9 cellular contexts compared by ENCODE assay signal in the genomic region with DNA sequence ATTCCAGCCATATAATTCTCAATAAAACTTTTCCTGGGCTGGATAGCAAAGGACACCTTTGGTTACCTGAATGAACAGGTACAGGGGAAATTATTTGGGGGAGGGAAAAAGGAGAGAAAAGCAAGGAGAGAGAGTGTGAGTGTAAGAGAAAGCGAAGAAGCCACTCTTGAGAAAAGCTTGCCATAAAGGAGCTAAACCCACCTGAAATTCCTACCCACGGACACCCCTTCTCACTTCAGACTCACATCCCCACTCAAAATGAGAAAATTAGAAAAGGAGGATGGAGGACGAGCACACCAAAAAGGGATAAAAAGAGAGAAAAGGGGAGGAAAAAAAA. TPM values are rescaled to one million over a fixed set of nuclear protein-coding genes. Genes with fewer than 3 reads are reported as not detected.
DNase-seq lines count a peak whose midpoint lies in the region; ATAC-seq, FAIRE-seq and TF ChIP-seq lines count a peak whose summit lies in the region.
"Had no signal": no experiment of that assay in that cellular context is flagged by ENCODE, and none has a peak within 500 bp of the region (broad histone marks: within the 10 kb centered on the region; RNA-seq: fewer than 3 reads in every experiment).

No MANE protein-coding gene starts in this region.

- H2BK5ac ChIP-seq in IMR-90 (ENCODE audit: low read depth, low read length, poor library complexity, severe bottlenecking): peak overlapping the region; percentile 36

- FAIRE-seq in urothelium cell line (lab: Jason Lieb, UNC): no peak

- peak overlapping the region; percentile 59 for H4K5ac ChIP-seq in IMR-90 (ENCODE audit: low read depth, low read length)

- peak overlapping the region; percentile 79 for H3K18ac ChIP-seq in IMR-90 (ENCODE audit: low read depth, low read length)

- peak overlapping the region; percentile 72 for H2AK9ac ChIP-seq in IMR-90 (replicated peaks; ENCODE audit: low read depth, low read length, poor library complexity)

- H3K36me3 ChIP-seq in IMR-90 (ENCODE audit: control insufficient read depth, insufficient read depth, low read length) (no peaks in the 10 kb centered on the region), breast epithelium (no peaks in the 10 kb centered on the region), tibial nerve (no peaks in the 10 kb centered on the region)

- intact Hi-C loops in IMR-90 (cut with micrococcal nuclease): loop anchor here (5.0 to 10.0 kb wide), 7 partner anchors 488 to 1793 kb away; no protein-coding TSS in a partner anchor
- intact Hi-C loops in breast epithelium (cut with DNase I; ENCODE audit: low total_unique reads): no loop called here

- no peak overlapping the region for H3K27ac Mint-ChIP-seq in stimulated activated naive CD8-positive, alpha-beta T cell treated with anti-CD3 and anti-CD28 coated beads, Interleukin-15, amount 100 ng/mL, for 72 hours
- H3K27ac Mint-ChIP-seq: HFFc6, nephron had no signal

- H3K27me3 ChIP-seq in IMR-90 (ENCODE audit: control insufficient read depth, insufficient read depth, low read length) (no peaks in the 10 kb centered on the region), breast epithelium (peaks cover 0 to 79% of the 10 kb centered on the region in 2 donors), mononuclear cell (ENCODE audit: insufficient read depth, low read length) (peaks cover 28% of the 10 kb centered on the region), tibial nerve (no peaks in the 10 kb centered on the region)

- dilution Hi-C loops in IMR-90 (cut with HindIII; ENCODE audit: low sequenced_read_pairs, unreplicated experiment): no loop called here

- H3K9me3 Mint-ChIP-seq in stimulated activated naive CD8-positive, alpha-beta T cell treated with anti-CD3 and anti-CD28 coated beads, Interleukin-15, amount 100 ng/mL, for 72 hours: no peaks in the 10 kb centered on the region
- H3K9me3 Mint-ChIP-seq: HFFc6, nephron had no signal

- ATAC-seq in IMR-90 (ENCODE audit: low read depth) (no peak), HG03025 (IDR thresholded peaks at IDR 0.05; ENCODE audit: low FRiP score, unreplicated experiment) (no peak)
- ATAC-seq in stimulated activated naive CD8-positive, alpha-beta T cell treated with anti-CD3 and anti-CD28 coated beads, Interleukin-15, amount 100 ng/mL, for 72 hours: no peak

- no peak for TF ChIP-seq RAD21 in IMR-90 (IDR thresholded peaks at IDR 0.05; ENCODE audit: low read length)

- H3K79me1 ChIP-seq in IMR-90 (ENCODE audit: low read depth in 1 of 2, low read length in 2 of 2): peaks cover 4 to 13% of the 10 kb centered on the region in 2 experiments; a peak in 3 of 4 replicates

- H3K4me1 ChIP-seq in IMR-90 (ENCODE audit: control insufficient read depth, insufficient read depth, low read length) (peaks cover 6% of the 10 kb centered on the region; the same call in 1 of the 2 replicates), breast epithelium (no peaks in the 10 kb centered on the region), mononuclear cell (ENCODE audit: insufficient read depth, low read length) (peaks cover 36% of the 10 kb centered on the region), tibial nerve (peaks cover 0 to 19% (median 3%) of the 10 kb centered on the region in 4 donors)

- H3K9me1 ChIP-seq in IMR-90 (ENCODE audit: insufficient read depth, low read length): no peaks in the 10 kb centered on the region

- H3K4me2 ChIP-seq in IMR-90 (ENCODE audit: low read depth, low read length): peak overlapping the region; percentile 98

- H3K27ac ChIP-seq in IMR-90 (ENCODE audit: insufficient read depth, low read length) (peak overlapping the region; percentile 73; the same call in 1 of the 2 replicates), breast epithelium (peak overlapping the region; percentile 90 to 98), tibial nerve (peak overlapping the region; percentile 96 to 100 (median 98))

- H2BK120ac ChIP-seq in IMR-90 (ENCODE audit: low read depth, low read length): peak overlapping the region; percentile 75

- H3K9me3 ChIP-seq in IMR-90 (ENCODE audit: control insufficient read depth, insufficient read depth, low read length): no peaks in the 10 kb centered on the region
- no peaks in the 10 kb centered on the region for H3K9me3 ChIP-seq in breast epithelium
- no peaks in the 10 kb centered on the region for H3K9me3 ChIP-seq in mononuclear cell (ENCODE audit: low read depth, low read length)
- H3K9me3 ChIP-seq in tibial nerve: no peaks in the 10 kb centered on the region

- peak overlapping the region in 1 of 2 experiments; percentile 28; a peak in 1 of 4 replicates for H4K8ac ChIP-seq in IMR-90 (ENCODE audit: low read depth in 2 of 2, low read length in 2 of 2)

- no CpG with 5 or more reads among the region's 3 CpGs for WGBS in IMR-90 (ENCODE audit: extremely low coverage in 2 of 2, insufficient read length in 1 of 2), 2 experiments
- WGBS in tibial nerve, 2 donors: 6 to 8% methylated on average over 3 of the region's 3 CpGs

- peak overlapping the region; percentile 68 for H3K4ac ChIP-seq in IMR-90 (ENCODE audit: low read depth, low read length)

- TF ChIP-seq CTCF in IMR-90 (conservative IDR thresholded peaks at IDR 0.05; ENCODE audit: low read depth, low read length) (no peak), breast epithelium (IDR thresholded peaks at IDR 0.05) (no peak), tibial nerve (IDR thresholded peaks at IDR 0.05) (no peak)

- peak overlapping the region; percentile 67 for H2BK20ac ChIP-seq in IMR-90 (ENCODE audit: low read depth, low read length)

- H2AK5ac ChIP-seq in IMR-90 (ENCODE audit: low read depth, low read length): no peak overlapping the region

- BruUV-seq in IMR-90 (replicated peaks; lab: Mats Ljungman, UMichigan): TSS peak; percentile 68

- H3K4me1 Mint-ChIP-seq in stimulated activated naive CD8-positive, alpha-beta T cell treated with anti-CD3 and anti-CD28 coated beads, Interleukin-15, amount 100 ng/mL, for 72 hours: peaks cover 35% of the 10 kb centered on the region

- H3K4me3 ChIP-seq in IMR-90 (ENCODE audit: insufficient read depth, low read depth, low read length) (peak overlapping the region; percentile 99), breast epithelium (peak overlapping the region; percentile 58 to 85 (median 79)), mononuclear cell (ENCODE audit: low read length) (peak overlapping the region; percentile 85), tibial nerve (peak overlapping the region; percentile 64 to 85 (median 70))

- peak overlapping the region; percentile 4; the same call in 1 of the 3 replicates for H2BK15ac ChIP-seq in IMR-90 (ENCODE audit: low read depth, low read length)

- peaks cover 32% of the 10 kb centered on the region for H3K27me3 Mint-ChIP-seq in stimulated activated naive CD8-positive, alpha-beta T cell treated with anti-CD3 and anti-CD28 coated beads, Interleukin-15, amount 100 ng/mL, for 72 hours

- no peak overlapping the region for H3K4me3 Mint-ChIP-seq in stimulated activated naive CD8-positive, alpha-beta T cell treated with anti-CD3 and anti-CD28 coated beads, Interleukin-15, amount 100 ng/mL, for 72 hours
- H3K4me3 Mint-ChIP-seq: HFFc6, nephron had no signal

- H3K23ac ChIP-seq in IMR-90 (ENCODE audit: low read depth, low read length): peak overlapping the region; percentile 66; the same call in 1 of the 2 replicates

- TF ChIP-seq POLR2A in IMR-90 (IDR thresholded peaks at IDR 0.05; ENCODE audit: low read depth, low read length) (no peak), breast epithelium (IDR thresholded peaks at IDR 0.05) (no peak), tibial nerve (IDR thresholded peaks at IDR 0.05) (no peak)

- H3K14ac ChIP-seq in IMR-90 (replicated peaks; ENCODE audit: low read depth, low read length): peak overlapping the region; percentile 58

- in situ Hi-C loops in IMR-90 (cut with MboI; ENCODE audit: low sequenced_read_pairs): loop anchor here (10.0 to 25.0 kb wide), 3 partner anchors 185 to 1793 kb away; a partner anchor contains a TSS

- no peaks in the 10 kb centered on the region for H4K20me1 ChIP-seq in IMR-90 (ENCODE audit: insufficient read depth, low read length)

- H3K56ac ChIP-seq in IMR-90 (ENCODE audit: extremely low read depth, insufficient read depth, low read length): peak overlapping the region; percentile 68; the same call in 1 of the 2 replicates

- H3K9ac ChIP-seq in IMR-90 (ENCODE audit: low read depth, low read length): peak overlapping the region; percentile 98

- POLR2A ChIA-PET in IMR-90 (lab: Charles Lee; ENCODE audit: unreplicated experiment): no interaction called here

- DNase-seq in IMR-90: no peak
- DNase-seq in breast epithelium (ENCODE audit: low spot score in 2 of 2): no peak
- no peak for DNase-seq in tibial nerve (ENCODE audit: low spot score in 2 of 2)
- no peak for DNase-seq in stimulated activated naive CD8-positive, alpha-beta T cell treated with anti-CD3 and anti-CD28 coated beads, Interleukin-15, amount 100 ng/mL, for 72 hours
- no peak for DNase-seq in urothelium cell line (ENCODE audit: low spot score)

- peak overlapping the region; percentile 54; the same call in 1 of the 2 replicates for H4K91ac ChIP-seq in IMR-90 (ENCODE audit: insufficient read depth, low read depth, low read length)

- TF ChIP-seq EP300 in tibial nerve (IDR thresholded peaks at IDR 0.05): no peak

- peak overlapping the region; percentile 81 for H2AFZ ChIP-seq in IMR-90 (replicated peaks; ENCODE audit: low read length, poor library complexity)

- CTCF ChIA-PET in IMR-90 (lab: Yijun Ruan, JAX): interaction anchor here (0.6 kb wide), 1 partner anchor 130 kb away, joined by 3 read pairs; no protein-coding TSS in a partner anchor

TF ChIP-seq in IMR-90, 13 proteins besides CTCF, POLR2A, EP300 and RAD21:
- no peak for TF ChIP-seq BHLHE40 (IDR thresholded peaks at IDR 0.05; ENCODE audit: low read depth, low read length)

RNA-seq across cellular contexts. Expression of gene ZEB2, which starts 0.4 kb away (rescaled TPM):
- total RNA-seq in IMR-90 (2012; rRNA removed): 50.9 and 52.5 TPM in 2 replicates
- 22.4 and 23.8 TPM in 2 replicates for polyA plus RNA-seq in IMR-90 (2012; rRNA removed)
- polyA plus RNA-seq in IMR-90 (2012; cell fraction: cytosol; rRNA removed): 9.9 and 12.5 TPM in 2 replicates
- polyA plus RNA-seq in IMR-90 (2012; cell fraction: nucleus; rRNA removed; ENCODE audit: low replicate concordance): 12.0 and 32.4 TPM in 2 replicates
- total RNA-seq in breast epithelium: 100 to 1,000 TPM in 1 of 3 donors, 10 to 100 TPM in 2; 53.7 to 225 (median 83.2) TPM
- total RNA-seq in mononuclear cell: 511 TPM
- 100 to 1,000 TPM; 148 to 290 (median 218) TPM for total RNA-seq in tibial nerve
